ENCODE assay signal across 1 cellular context in genomic region chr6:26575494-26575939, GRCh38.
A peak's percentile ranks its signal among the peaks of the same experiment; 100 is the strongest.
TF ChIP-seq lines count a peak whose summit lies in the region.

No MANE protein-coding gene starts in this region.

TF ChIP-seq in H1, 55 proteins besides CTCF, POLR2A, EP300 and RAD21:
- TF ChIP-seq CHD1 (IDR thresholded peaks at IDR 0.05; ENCODE audit: low read depth, low read length) (no peak), TBP (IDR thresholded peaks at IDR 0.05; ENCODE audit: low read depth, low read length) (peak; percentile 99), SP2 (IDR thresholded peaks at IDR 0.05; ENCODE audit: low read length) (no peak), SRF (IDR thresholded peaks at IDR 0.05; ENCODE audit: low read depth, low read length) (no peak), EZH2 (IDR thresholded peaks at IDR 0.05; ENCODE audit: low read depth, low read length, severe bottlenecking) (no peak), SUZ12 (IDR thresholded peaks at IDR 0.05; ENCODE audit: low read length) (no peak), CBX8 (IDR thresholded peaks at IDR 0.05; ENCODE audit: borderline replicate concordance, low read depth, low read length) (no peak), EGR1 (IDR thresholded peaks at IDR 0.05; ENCODE audit: borderline replicate concordance, low read depth, low read length) (no peak), JUND (IDR thresholded peaks at IDR 0.05; ENCODE audit: low read length) (no peak), TAF1 (IDR thresholded peaks at IDR 0.05; ENCODE audit: low read depth, low read length) (no peak), ASH2L (IDR thresholded peaks at IDR 0.05; ENCODE audit: low read length) (no peak), CREB1 (IDR thresholded peaks at IDR 0.05) (no peak), TCF12 (IDR thresholded peaks at IDR 0.05; ENCODE audit: low read depth, low read length) (no peak), KDM4A (IDR thresholded peaks at IDR 0.05; ENCODE audit: low read depth, low read length, severe bottlenecking) (no peak), NRF1 (IDR thresholded peaks at IDR 0.05; ENCODE audit: low read depth, low read length) (no peak; the same call in 1 of the 2 replicates), SP4 (IDR thresholded peaks at IDR 0.05; ENCODE audit: low read length) (no peak), POU5F1 (IDR thresholded peaks at IDR 0.05; ENCODE audit: low read depth, low read length) (no peak), NANOG (IDR thresholded peaks at IDR 0.05; ENCODE audit: insufficient read depth, low read depth, low read length, poor library complexity, severe bottlenecking) (no peak), SP1 (IDR thresholded peaks at IDR 0.05; ENCODE audit: low read depth, low read length) (no peak), MAFK (IDR thresholded peaks at IDR 0.05; ENCODE audit: low read depth, low read length) (peak; percentile 51; the same call in 1 of the 2 replicates), PHF8 (conservative IDR thresholded peaks at IDR 0.05; ENCODE audit: low read depth, low read length) (no peak), GABPA (IDR thresholded peaks at IDR 0.05; ENCODE audit: borderline replicate concordance, insufficient read depth, low read length) (no peak), SAP30 (IDR thresholded peaks at IDR 0.05; ENCODE audit: insufficient read depth, insufficient replicate concordance, low read length) (no peak), CTBP2 (IDR thresholded peaks at IDR 0.05; ENCODE audit: borderline replicate concordance, insufficient read depth, insufficient read length, low read length) (no peak), HDAC6 (IDR thresholded peaks at IDR 0.05; ENCODE audit: low read depth, low read length) (no peak), HDAC2 (IDR thresholded peaks at IDR 0.05; ENCODE audit: borderline replicate concordance in 1 of 2, low read depth in 2 of 2, low read length in 2 of 2) (0 out of 4 replicates have a peak, but pooled peaks of 1 of the 2 experiments have one; percentile 27)
